21 cellular contexts compared by ENCODE assay signal in the genomic region with DNA sequence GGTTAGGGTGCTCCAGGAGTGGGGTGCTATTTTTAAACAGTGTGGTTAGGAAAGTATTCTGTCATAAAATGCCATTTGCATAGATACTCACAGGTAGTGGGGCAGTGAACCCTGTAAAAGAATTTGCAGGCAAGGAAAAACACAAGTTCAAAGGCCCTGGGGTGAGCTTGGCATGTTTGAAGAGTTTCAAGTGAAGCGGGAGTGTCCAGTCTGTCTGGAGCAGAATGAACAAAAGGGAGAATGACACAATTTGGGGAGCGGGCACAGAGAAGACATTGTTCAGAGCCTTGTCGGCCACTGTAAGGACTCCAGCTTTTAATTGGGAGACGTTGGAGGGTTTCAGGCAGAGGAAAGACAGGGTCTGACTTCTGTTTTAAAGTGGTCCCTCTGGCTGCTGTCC. TPM values are rescaled to one million over a fixed set of nuclear protein-coding genes. Genes with fewer than 3 reads are reported as not detected.
A peak's percentile ranks its signal among the peaks of the same experiment; 100 is the strongest.
DNase-seq lines count a peak whose midpoint lies in the region; ATAC-seq and TF ChIP-seq lines count a peak whose summit lies in the region.
"Had no signal": no experiment of that assay in that cellular context is flagged by ENCODE, and none has a peak within 500 bp of the region (broad histone marks: within the 10 kb centered on the region; RNA-seq: fewer than 3 reads in every experiment).

No MANE protein-coding gene starts in this region.

- TF ChIP-seq CTCF in activated CD8-positive, alpha-beta T cell treated with anti-CD3 and anti-CD28 coated beads for 36 hours (IDR thresholded peaks at IDR 0.05) = no peak
- TF ChIP-seq CTCF in MCF 10A (IDR thresholded peaks at IDR 0.05; ENCODE audit: unreplicated experiment) (no peak), breast epithelium (IDR thresholded peaks at IDR 0.05) (no peak)

- no peak overlapping the region for H3K18ac ChIP-seq in mesenchymal stem cell (ENCODE audit: low read depth in 1 of 2, low read length in 2 of 2)

- no peak for ATAC-seq in activated CD8-positive, alpha-beta T cell treated with anti-CD3 and anti-CD28 coated beads for 36 hours
- no peak for ATAC-seq in activated CD8-positive, alpha-beta T cell treated with anti-CD3 and anti-CD28 coated beads, Interleukin-2, amount 10 ng/mL, durations not matched to agents 7 days and 5 days
- ATAC-seq in stimulated activated effector memory CD8-positive, alpha-beta T cell treated with anti-CD3 and anti-CD28 coated beads, Interleukin-12 subunit alpha, Interleukin-12 subunit beta, amount 100 ng/mL, for 72 hours = no peak
- no peak for ATAC-seq in GM18861 (IDR thresholded peaks at IDR 0.05; ENCODE audit: unreplicated experiment)
- ATAC-seq: Right ventricle myocardium inferior had no signal

- H2BK15ac ChIP-seq in mesenchymal stem cell (ENCODE audit: low read depth, poor library complexity, severe bottlenecking) = no peak overlapping the region

- CTCF ChIA-PET in activated CD8-positive, alpha-beta T cell treated with anti-CD3 and anti-CD28 coated beads for 36 hours (lab: Charles Lee) = interaction anchor here (1.3 to 1.4 kb wide), 2 partner anchors 32 to 42 kb away, joined by 3 to 4 read pairs; no protein-coding TSS in a partner anchor
- CTCF ChIA-PET in activated CD8-positive, alpha-beta T cell treated with anti-CD3 and anti-CD28 coated beads, Interleukin-2, amount 10 ng/mL, durations not matched to agents 7 days and 5 days (lab: Charles Lee) = no interaction called here
- CTCF ChIA-PET in MCF 10A (lab: Yijun Ruan, JAX) = interaction anchor here (0.8 to 1.2 kb wide), 4 partner anchors 18 to 129 kb away, joined by 3 to 4 read pairs (median 4); no protein-coding TSS in a partner anchor

- peaks cover 10 to 12% of the 10 kb centered on the region in 2 donors for H3K4me1 ChIP-seq in breast epithelium
- H3K4me1 ChIP-seq in mesenchymal stem cell (ENCODE audit: control insufficient read depth, insufficient read depth, low read depth, low read length) = peaks cover 17% of the 10 kb centered on the region

- no peak for DNase-seq in activated CD8-positive, alpha-beta T cell treated with anti-CD3 and anti-CD28 coated beads for 36 hours
- DNase-seq in activated CD8-positive, alpha-beta T cell treated with anti-CD3 and anti-CD28 coated beads, Interleukin-2, amount 10 ng/mL, durations not matched to agents 7 days and 5 days = no peak
- no peak for DNase-seq in MCF 10A (ENCODE audit: unreplicated experiment)
- DNase-seq in breast epithelium (ENCODE audit: low spot score in 2 of 2) = no peak
- no peak for DNase-seq in mesenchymal stem cell
- no peak for DNase-seq in stimulated activated effector memory CD8-positive, alpha-beta T cell treated with anti-CD3 and anti-CD28 coated beads, Interleukin-12 subunit alpha, Interleukin-12 subunit beta, amount 100 ng/mL, for 72 hours (ENCODE audit: low spot score in 2 of 2)
- no peak for DNase-seq in NCI-H2029 treated with DMSO at 0.1 percent for 48 hours (lab: John Stamatoyannopoulos, UW)
- DNase-seq: 8988T; CD4-positive, CD25-positive, alpha-beta regulatory T cell; H7; KG1; MM.1S; NCI-H2029; NCI-H446 treated with DMSO at 0.1 percent for 48 hours; NCI-H526; NCI-H82; PC-9; SJCRH30 had no signal

- no peak overlapping the region for H4K91ac ChIP-seq in mesenchymal stem cell (ENCODE audit: low read length)

- POLR2A ChIA-PET in activated CD8-positive, alpha-beta T cell treated with anti-CD3 and anti-CD28 coated beads for 36 hours (lab: Charles Lee) = interaction anchor here (1.6 to 3.7 kb wide), 3 partner anchors 9 to 168 kb away, joined by 4 to 17 read pairs (median 9); no protein-coding TSS in a partner anchor
- POLR2A ChIA-PET in activated CD8-positive, alpha-beta T cell treated with anti-CD3 and anti-CD28 coated beads, Interleukin-2, amount 10 ng/mL, durations not matched to agents 7 days and 5 days (lab: Charles Lee) = interaction anchor here (0.5 kb wide), 1 partner anchor 13 kb away, joined by 4 read pairs; no protein-coding TSS in a partner anchor
- POLR2A ChIA-PET in MCF 10A (lab: Yijun Ruan, JAX) = interaction anchor here (0.6 to 1.2 kb wide), 3 partner anchors 16 to 19 kb away, joined by 3 read pairs; no protein-coding TSS in a partner anchor

- WGBS in mesenchymal stem cell = 98% methylated on average over 4 of the region's 4 CpGs

- no peak overlapping the region for H2AFZ ChIP-seq in mesenchymal stem cell (ENCODE audit: low read depth, low read length)
- H2AFZ ChIP-seq: PC-9 had no signal

- H3K4me3 ChIP-seq in breast epithelium (no peak overlapping the region), mesenchymal stem cell (ENCODE audit: insufficient read depth in 1 of 2, low read depth in 1 of 2, low read length in 2 of 2) (no peak overlapping the region)
- H3K4me3 ChIP-seq: BLaER1, PC-9, SJCRH30 had no signal

- H3K36me3 ChIP-seq in breast epithelium (peaks cover 14% of the 10 kb centered on the region), mesenchymal stem cell (ENCODE audit: control insufficient read depth in 1 of 2, insufficient read depth in 2 of 2, low read depth in 1 of 2, low read length in 2 of 2) (peaks cover 58 to 59% of the 10 kb centered on the region in 2 experiments)

- H2AK5ac ChIP-seq in mesenchymal stem cell (ENCODE audit: low read length, severe bottlenecking) = no peak overlapping the region

- no peaks in the 10 kb centered on the region for H3K27me3 ChIP-seq in breast epithelium
- H3K27me3 ChIP-seq in mesenchymal stem cell (ENCODE audit: control insufficient read depth in 1 of 2, insufficient read depth in 1 of 2, low read length in 2 of 2) = no peaks in the 10 kb centered on the region
- H3K27me3 ChIP-seq: SJCRH30 had no signal

- H3K4me2 ChIP-seq in mesenchymal stem cell (ENCODE audit: low read length, poor library complexity, severe bottlenecking) = no peak overlapping the region
- H3K4me2 ChIP-seq: BLaER1, PC-9 had no signal

- no TSS peak for BruUV-seq in MCF 10A (replicated peaks; lab: Mats Ljungman, UMichigan)

- peaks cover 35% of the 10 kb centered on the region for H3K4me1 Mint-ChIP-seq in activated CD8-positive, alpha-beta T cell treated with anti-CD3 and anti-CD28 coated beads for 36 hours (ENCODE audit: low read depth)
- H3K4me1 Mint-ChIP-seq in activated CD8-positive, alpha-beta T cell treated with anti-CD3 and anti-CD28 coated beads, Interleukin-2, amount 10 ng/mL, durations not matched to agents 7 days and 5 days (ENCODE audit: low read depth) = peaks cover 38% of the 10 kb centered on the region
- H3K4me1 Mint-ChIP-seq in MCF 10A (ENCODE audit: insufficient read depth, unreplicated experiment) = peaks cover 23% of the 10 kb centered on the region
- H3K4me1 Mint-ChIP-seq in stimulated activated effector memory CD8-positive, alpha-beta T cell treated with anti-CD3 and anti-CD28 coated beads, Interleukin-12 subunit alpha, Interleukin-12 subunit beta, amount 100 ng/mL, for 72 hours = peaks cover 47% of the 10 kb centered on the region

- H2BK12ac ChIP-seq in mesenchymal stem cell (ENCODE audit: low read length in 2 of 2) = no peak overlapping the region

- no peak overlapping the region for H3K23ac ChIP-seq in mesenchymal stem cell (ENCODE audit: low read length in 2 of 2)

- H3K9ac ChIP-seq in mesenchymal stem cell (ENCODE audit: low read length) = peak overlapping the region; percentile 11
- H3K9ac ChIP-seq: BLaER1 had no signal

- no peak overlapping the region for H3K4ac ChIP-seq in mesenchymal stem cell (ENCODE audit: low read depth in 1 of 2, low read length in 2 of 2)

- H3K9me3 ChIP-seq in breast epithelium = no peaks in the 10 kb centered on the region
- H3K9me3 ChIP-seq in mesenchymal stem cell (ENCODE audit: control insufficient read depth, low read length) = no peaks in the 10 kb centered on the region
- H3K9me3 ChIP-seq: BLaER1, SJCRH30 had no signal

- peaks cover 52% of the 10 kb centered on the region for H3K79me1 ChIP-seq in mesenchymal stem cell (replicated peaks; ENCODE audit: low read length, poor library complexity, severe bottlenecking)

- no peak overlapping the region for H2BK5ac ChIP-seq in mesenchymal stem cell (ENCODE audit: low read depth, low read length, poor library complexity, severe bottlenecking)

- no peak overlapping the region for H2BK120ac ChIP-seq in mesenchymal stem cell (ENCODE audit: low read depth, low read length)

- no peak overlapping the region for H4K8ac ChIP-seq in mesenchymal stem cell (ENCODE audit: low read length)

- TF ChIP-seq POLR2A in breast epithelium (IDR thresholded peaks at IDR 0.05) = no peak

- peak overlapping the region; percentile 4 for H3K4me3 Mint-ChIP-seq in activated CD8-positive, alpha-beta T cell treated with anti-CD3 and anti-CD28 coated beads for 36 hours
- H3K4me3 Mint-ChIP-seq in activated CD8-positive, alpha-beta T cell treated with anti-CD3 and anti-CD28 coated beads, Interleukin-2, amount 10 ng/mL, durations not matched to agents 7 days and 5 days = no peak overlapping the region
- no peak overlapping the region for H3K4me3 Mint-ChIP-seq in MCF 10A (ENCODE audit: unreplicated experiment)
- H3K4me3 Mint-ChIP-seq in stimulated activated effector memory CD8-positive, alpha-beta T cell treated with anti-CD3 and anti-CD28 coated beads, Interleukin-12 subunit alpha, Interleukin-12 subunit beta, amount 100 ng/mL, for 72 hours = no peak overlapping the region

- H3K36me3 Mint-ChIP-seq in activated CD8-positive, alpha-beta T cell treated with anti-CD3 and anti-CD28 coated beads for 36 hours (ENCODE audit: low read depth) = peaks cover 43% of the 10 kb centered on the region
- H3K36me3 Mint-ChIP-seq in activated CD8-positive, alpha-beta T cell treated with anti-CD3 and anti-CD28 coated beads, Interleukin-2, amount 10 ng/mL, durations not matched to agents 7 days and 5 days (ENCODE audit: low read depth) = peaks cover 43% of the 10 kb centered on the region
- peaks cover 72% of the 10 kb centered on the region for H3K36me3 Mint-ChIP-seq in MCF 10A (ENCODE audit: insufficient read depth, unreplicated experiment)
- H3K36me3 Mint-ChIP-seq in stimulated activated effector memory CD8-positive, alpha-beta T cell treated with anti-CD3 and anti-CD28 coated beads, Interleukin-12 subunit alpha, Interleukin-12 subunit beta, amount 100 ng/mL, for 72 hours = peaks cover 83% of the 10 kb centered on the region

- H3K27ac ChIP-seq in breast epithelium (no peak overlapping the region), mesenchymal stem cell (ENCODE audit: low read length, poor library complexity, severe bottlenecking) (no peak overlapping the region)
- H3K27ac ChIP-seq: BLaER1, PC-9, SJCRH30 had no signal

- no peak overlapping the region for H3K14ac ChIP-seq in mesenchymal stem cell (ENCODE audit: low read length in 2 of 2)

- intact Hi-C loops in activated CD8-positive, alpha-beta T cell treated with anti-CD3 and anti-CD28 coated beads for 36 hours (cut with micrococcal nuclease) = no loop called here
- intact Hi-C loops in MCF 10A (cut with micrococcal nuclease) = no loop called here
- intact Hi-C loops in breast epithelium (cut with DNase I; ENCODE audit: low total_unique reads) = no loop called here

- peaks cover 7% of the 10 kb centered on the region for H3K27me3 Mint-ChIP-seq in activated CD8-positive, alpha-beta T cell treated with anti-CD3 and anti-CD28 coated beads for 36 hours
- peaks cover 9% of the 10 kb centered on the region for H3K27me3 Mint-ChIP-seq in activated CD8-positive, alpha-beta T cell treated with anti-CD3 and anti-CD28 coated beads, Interleukin-2, amount 10 ng/mL, durations not matched to agents 7 days and 5 days (ENCODE audit: low read depth)
- H3K27me3 Mint-ChIP-seq in MCF 10A (ENCODE audit: insufficient read depth, unreplicated experiment) = no peaks in the 10 kb centered on the region

- peak overlapping the region; percentile 23 for H3K27ac Mint-ChIP-seq in activated CD8-positive, alpha-beta T cell treated with anti-CD3 and anti-CD28 coated beads for 36 hours
- H3K27ac Mint-ChIP-seq in activated CD8-positive, alpha-beta T cell treated with anti-CD3 and anti-CD28 coated beads, Interleukin-2, amount 10 ng/mL, durations not matched to agents 7 days and 5 days = no peak overlapping the region
- peak overlapping the region; percentile 68 for H3K27ac Mint-ChIP-seq in MCF 10A (ENCODE audit: low read depth, unreplicated experiment)
- H3K27ac Mint-ChIP-seq in stimulated activated effector memory CD8-positive, alpha-beta T cell treated with anti-CD3 and anti-CD28 coated beads, Interleukin-12 subunit alpha, Interleukin-12 subunit beta, amount 100 ng/mL, for 72 hours = peak overlapping the region; percentile 8
- H3K27ac Mint-ChIP-seq: CD4-positive, CD25-positive, alpha-beta regulatory T cell had no signal

- no peaks in the 10 kb centered on the region for H3K9me3 Mint-ChIP-seq in activated CD8-positive, alpha-beta T cell treated with anti-CD3 and anti-CD28 coated beads for 36 hours
- H3K9me3 Mint-ChIP-seq in activated CD8-positive, alpha-beta T cell treated with anti-CD3 and anti-CD28 coated beads, Interleukin-2, amount 10 ng/mL, durations not matched to agents 7 days and 5 days (ENCODE audit: insufficient read depth) = no peaks in the 10 kb centered on the region
- no peaks in the 10 kb centered on the region for H3K9me3 Mint-ChIP-seq in MCF 10A (ENCODE audit: unreplicated experiment)
- no peaks in the 10 kb centered on the region for H3K9me3 Mint-ChIP-seq in stimulated activated effector memory CD8-positive, alpha-beta T cell treated with anti-CD3 and anti-CD28 coated beads, Interleukin-12 subunit alpha, Interleukin-12 subunit beta, amount 100 ng/mL, for 72 hours
- H3K9me3 Mint-ChIP-seq: CD4-positive, CD25-positive, alpha-beta regulatory T cell had no signal

RNA-seq across cellular contexts. Expression of a gene that starts 2.8 kb away (rescaled TPM):
- total RNA-seq in activated CD8-positive, alpha-beta T cell treated with anti-CD3 and anti-CD28 coated beads for 36 hours = 10 to 100 TPM; 49.4 to 50.1 TPM
- 10 to 100 TPM; 46.4 to 50.4 TPM for total RNA-seq in activated CD8-positive, alpha-beta T cell treated with anti-CD3 and anti-CD28 coated beads, Interleukin-2, amount 10 ng/mL, durations not matched to agents 7 days and 5 days
- 45.1 and 55.8 TPM in 2 replicates for total RNA-seq in MCF 10A (2022)
- 10 to 100 TPM; 25.0 to 35.4 (median 30.1) TPM for total RNA-seq in breast epithelium
- 10.0 TPM for polyA plus RNA-seq in mesenchymal stem cell (2013, experiment 1 of 2)
- 9.0 TPM for polyA plus RNA-seq in mesenchymal stem cell (2013, experiment 2 of 2)

RNA-seq across cellular contexts. Expression of a gene that starts 6.8 kb away (rescaled TPM):
- total RNA-seq in activated CD8-positive, alpha-beta T cell treated with anti-CD3 and anti-CD28 coated beads for 36 hours = 1 to 10 TPM; 1.3 to 1.5 TPM
- 1 to 10 TPM; 1.4 to 1.5 TPM for total RNA-seq in activated CD8-positive, alpha-beta T cell treated with anti-CD3 and anti-CD28 coated beads, Interleukin-2, amount 10 ng/mL, durations not matched to agents 7 days and 5 days
- 1.6 and 2.7 TPM in 2 replicates for total RNA-seq in MCF 10A (2022)
- 1 to 10 TPM in 2 of 3 donors, under 1 TPM in 1; 0.80 to 1.6 (median 1.0) TPM for total RNA-seq in breast epithelium
- polyA plus RNA-seq in mesenchymal stem cell (2013, experiment 1 of 2) = 0.25 TPM
- polyA plus RNA-seq in mesenchymal stem cell (2013, experiment 2 of 2) = 0.21 TPM

RNA-seq across cellular contexts. Expression of a gene that starts 20.6 kb away (rescaled TPM):
- total RNA-seq in activated CD8-positive, alpha-beta T cell treated with anti-CD3 and anti-CD28 coated beads for 36 hours = 10 to 100 TPM; 23.8 to 24.5 TPM
- 10 to 100 TPM; 48.3 to 50.3 TPM for total RNA-seq in activated CD8-positive, alpha-beta T cell treated with anti-CD3 and anti-CD28 coated beads, Interleukin-2, amount 10 ng/mL, durations not matched to agents 7 days and 5 days
- 70.3 and 72.2 TPM in 2 replicates for total RNA-seq in MCF 10A (2022)
- 10 to 100 TPM; 42.2 to 74.7 (median 70.4) TPM for total RNA-seq in breast epithelium
- 47.7 TPM for polyA plus RNA-seq in mesenchymal stem cell (2013, experiment 1 of 2)
- 45.1 TPM for polyA plus RNA-seq in mesenchymal stem cell (2013, experiment 2 of 2)

RNA-seq across cellular contexts. Expression of a gene that starts 55.1 kb away (rescaled TPM):
- under 1 TPM; 0.13 to 0.18 TPM for total RNA-seq in activated CD8-positive, alpha-beta T cell treated with anti-CD3 and anti-CD28 coated beads for 36 hours
- under 1 TPM; 0.05 to 0.08 TPM for total RNA-seq in activated CD8-positive, alpha-beta T cell treated with anti-CD3 and anti-CD28 coated beads, Interleukin-2, amount 10 ng/mL, durations not matched to agents 7 days and 5 days
- 0.35 and 0.39 TPM in 2 replicates for total RNA-seq in MCF 10A (2022)
- under 1 TPM in 2 of 3 donors, not detected in 1; 0.32 to 0.33 TPM for total RNA-seq in breast epithelium
- 3.2 TPM for polyA plus RNA-seq in mesenchymal stem cell (2013, experiment 1 of 2)
- polyA plus RNA-seq in mesenchymal stem cell (2013, experiment 2 of 2) = 2.7 TPM
- total RNA-seq: CD4-positive, CD25-positive, alpha-beta regulatory T cell; SJCRH30 had no signal
- polyA plus RNA-seq: CD4-positive, CD25-positive, alpha-beta regulatory T cell had no signal

RNA-seq across cellular contexts. Expression of a gene that starts 57.2 kb away (rescaled TPM):
- 10 to 100 TPM; 66.3 to 66.7 TPM for total RNA-seq in activated CD8-positive, alpha-beta T cell treated with anti-CD3 and anti-CD28 coated beads for 36 hours
- 10 to 100 TPM; 70.3 to 71.3 TPM for total RNA-seq in activated CD8-positive, alpha-beta T cell treated with anti-CD3 and anti-CD28 coated beads, Interleukin-2, amount 10 ng/mL, durations not matched to agents 7 days and 5 days
- total RNA-seq in MCF 10A (2022) (113 and 134 TPM in 2 replicates), breast epithelium (10 to 100 TPM; 66.2 to 85.0 (median 68.5) TPM)
- 602 TPM for polyA plus RNA-seq in mesenchymal stem cell (2013, experiment 1 of 2)
- polyA plus RNA-seq in mesenchymal stem cell (2013, experiment 2 of 2) = 596 TPM
